Comparison of ENCODE assay signal across 8 cellular contexts in the genomic region with DNA sequence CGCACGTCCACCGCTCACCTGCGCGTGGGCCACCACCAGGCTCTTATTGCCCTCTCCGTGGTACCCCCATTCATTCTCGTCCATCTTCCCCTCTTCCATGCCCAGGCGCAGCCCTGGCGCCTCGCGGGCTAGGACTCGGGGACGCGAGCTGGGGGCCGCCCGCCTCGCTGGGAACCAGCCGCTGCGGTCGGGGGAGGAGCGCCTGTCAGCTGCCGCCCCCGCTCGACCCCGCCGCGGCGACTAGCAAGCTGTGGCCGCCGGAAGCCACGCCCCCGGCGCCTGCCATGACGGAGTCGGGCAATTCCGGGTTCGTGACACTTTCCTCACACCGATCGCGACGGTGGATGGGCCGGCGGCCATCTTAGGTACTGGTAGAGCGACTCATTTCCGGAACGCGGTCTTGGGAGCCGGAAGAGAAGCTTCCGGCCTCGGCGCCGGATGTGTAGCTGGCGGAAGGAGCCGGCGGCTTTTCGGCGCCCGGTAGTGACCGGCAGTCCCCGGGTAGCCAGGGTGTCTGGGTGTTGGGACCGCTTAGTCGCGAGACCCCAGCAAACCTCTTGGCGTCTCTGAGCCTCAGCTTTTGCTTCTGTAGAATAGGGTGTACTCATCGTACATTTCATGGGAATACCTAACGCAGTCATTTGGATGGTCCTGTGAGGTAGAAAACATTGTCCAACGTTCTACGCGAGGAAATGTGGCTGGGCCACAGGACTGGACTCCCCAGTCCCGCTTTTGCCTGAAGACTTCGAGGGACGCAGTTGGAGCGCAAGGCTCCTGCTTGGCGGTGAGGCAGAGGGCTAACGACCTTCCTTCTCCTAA. TPM values are rescaled to one million over a fixed set of nuclear protein-coding genes. Genes with fewer than 3 reads are reported as not detected.
DNase-seq lines count a peak whose midpoint lies in the region; ATAC-seq, FAIRE-seq and TF ChIP-seq lines count a peak whose summit lies in the region.

A gene with protein sequence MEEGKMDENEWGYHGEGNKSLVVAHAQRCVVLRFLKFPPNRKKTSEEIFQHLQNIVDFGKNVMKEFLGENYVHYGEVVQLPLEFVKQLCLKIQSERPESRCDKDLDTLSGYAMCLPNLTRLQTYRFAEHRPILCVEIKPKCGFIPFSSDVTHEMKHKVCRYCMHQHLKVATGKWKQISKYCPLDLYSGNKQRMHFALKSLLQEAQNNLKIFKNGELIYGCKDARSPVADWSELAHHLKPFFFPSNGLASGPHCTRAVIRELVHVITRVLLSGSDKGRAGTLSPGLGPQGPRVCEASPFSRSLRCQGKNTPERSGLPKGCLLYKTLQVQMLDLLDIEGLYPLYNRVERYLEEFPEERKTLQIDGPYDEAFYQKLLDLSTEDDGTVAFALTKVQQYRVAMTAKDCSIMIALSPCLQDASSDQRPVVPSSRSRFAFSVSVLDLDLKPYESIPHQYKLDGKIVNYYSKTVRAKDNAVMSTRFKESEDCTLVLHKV (minus strand): TSS at position 242 of the 819 bp plus-strand sequence. CDS start 143 bp downstream, at position 99.

- no peaks in the 10 kb centered on the region for H3K27me3 Mint-ChIP-seq in activated T-helper 2 cell treated with anti-CD3 and anti-CD28 coated beads, Interferon-gamma antibody, Interleukin-2, Interleukin-4, amounts not matched to agents 10 μg/mL and 5 μg/mL and 100 μg/mL, durations not matched to agents 14 hours and 24 hours and 36 hours (ENCODE audit: low read depth)
- H3K27me3 Mint-ChIP-seq in naive thymus-derived CD4-positive, alpha-beta T cell: no peaks in the 10 kb centered on the region
- no peaks in the 10 kb centered on the region for H3K27me3 Mint-ChIP-seq in stimulated activated memory B cell treated with anti-CD40 and anti-IgM and Interleukin-4, amounts not matched to agents 10 μg/mL and 1 μg/mL and 100 μg/mL, for 72 hours

- H3K36me3 ChIP-seq in fibroblast of lung (ENCODE audit: control insufficient read depth, insufficient read depth, low read length): peaks cover 4% of the 10 kb centered on the region
- H3K36me3 ChIP-seq in naive thymus-derived CD4-positive, alpha-beta T cell (ENCODE audit: control insufficient read depth in 2 of 3, insufficient read depth in 3 of 3, low read length in 3 of 3): peaks cover 0 to 21% (median 0%) of the 10 kb centered on the region in 3 experiments

- no peak for TF ChIP-seq CTCF in RWPE1 (conservative IDR thresholded peaks at IDR 0.05; ENCODE audit: low read depth)
- no peak for TF ChIP-seq CTCF in fibroblast of lung (conservative IDR thresholded peaks at IDR 0.05 in 1 of 2, IDR thresholded peaks at IDR 0.05 in 1 of 2; ENCODE audit: low read depth in 1 of 2, low read length in 2 of 2)

- peaks cover 40% of the 10 kb centered on the region for H3K79me2 ChIP-seq in fibroblast of lung (ENCODE audit: control insufficient read depth, insufficient read depth, low read length)

- no peaks in the 10 kb centered on the region for H4K20me1 ChIP-seq in fibroblast of lung (ENCODE audit: control insufficient read depth, extremely low read depth, insufficient read depth, low read length)

- TF ChIP-seq POLR2A in H54 (IDR thresholded peaks at IDR 0.05; ENCODE audit: low read depth, low read length): peak; percentile 52; the same call in 1 of the 2 replicates

- ATAC-seq in naive thymus-derived CD4-positive, alpha-beta T cell: peak; percentile 98
- ATAC-seq in stimulated activated memory B cell treated with anti-CD40 and anti-IgM and Interleukin-4, amounts not matched to agents 10 μg/mL and 1 μg/mL and 100 μg/mL, for 72 hours: peak; percentile 95

- intact Hi-C loops in activated T-helper 2 cell treated with anti-CD3 and anti-CD28 coated beads, Interferon-gamma antibody, Interleukin-2, Interleukin-4, amounts not matched to agents 10 μg/mL and 5 μg/mL and 100 μg/mL, durations not matched to agents 14 hours and 24 hours and 36 hours (cut with micrococcal nuclease): loop anchor here (1.0 to 5.0 kb wide), 6 partner anchors 37 to 555 kb away; a partner anchor contains a TSS
- intact Hi-C loops in naive thymus-derived CD4-positive, alpha-beta T cell (cut with micrococcal nuclease): loop anchor here (1.0 to 10.0 kb wide), 13 partner anchors 36 to 1496 kb away; a partner anchor contains a TSS

- H3K36me3 Mint-ChIP-seq in activated T-helper 2 cell treated with anti-CD3 and anti-CD28 coated beads, Interferon-gamma antibody, Interleukin-2, Interleukin-4, amounts not matched to agents 10 μg/mL and 5 μg/mL and 100 μg/mL, durations not matched to agents 14 hours and 24 hours and 36 hours (ENCODE audit: low read depth): peaks cover 27% of the 10 kb centered on the region
- peaks cover 0 to 12% (median 3%) of the 10 kb centered on the region in 5 donors for H3K36me3 Mint-ChIP-seq in naive thymus-derived CD4-positive, alpha-beta T cell
- peaks cover 25% of the 10 kb centered on the region for H3K36me3 Mint-ChIP-seq in stimulated activated memory B cell treated with anti-CD40 and anti-IgM and Interleukin-4, amounts not matched to agents 10 μg/mL and 1 μg/mL and 100 μg/mL, for 72 hours

- peak; percentile 99 for DNase-seq in ELF-1 (ENCODE audit: low read depth, low spot score)
- DNase-seq in H54 (ENCODE audit: insufficient read length, low spot score): peak; percentile 97
- peak; percentile 99 for DNase-seq in LoVo (ENCODE audit: low spot score)
- DNase-seq in RWPE1 (ENCODE audit: low spot score): peak; percentile 100
- peak; percentile 98 for DNase-seq in activated T-helper 2 cell treated with anti-CD3 and anti-CD28 coated beads, Interferon-gamma antibody, Interleukin-2, Interleukin-4, amounts not matched to agents 10 μg/mL and 5 μg/mL and 100 μg/mL, durations not matched to agents 14 hours and 24 hours and 36 hours (ENCODE audit: low spot score)
- DNase-seq in fibroblast of lung (ENCODE audit: low read depth in 2 of 2): peak; percentile 99
- peak; percentile 92 to 99 (median 96) for DNase-seq in naive thymus-derived CD4-positive, alpha-beta T cell

- FAIRE-seq in H54 (lab: Jason Lieb, UNC): peak; percentile 53

- H3K4me1 ChIP-seq in fibroblast of lung (ENCODE audit: control insufficient read depth, extremely low read depth, insufficient read depth, low read length): peaks cover 3% of the 10 kb centered on the region
- H3K4me1 ChIP-seq in naive thymus-derived CD4-positive, alpha-beta T cell (ENCODE audit: control insufficient read depth in 2 of 2, insufficient read depth in 2 of 2, low read length in 2 of 2): peaks cover 16 to 23% of the 10 kb centered on the region in 2 donors

- peak within 1 kb of the TSS; percentile 94 for H3K9ac ChIP-seq in fibroblast of lung (ENCODE audit: insufficient read depth, low read length)

- no peaks in the 10 kb centered on the region for H3K9me3 ChIP-seq in fibroblast of lung (ENCODE audit: control insufficient read depth, insufficient read depth, low read depth, low read length)
- no peaks in the 10 kb centered on the region for H3K9me3 ChIP-seq in naive thymus-derived CD4-positive, alpha-beta T cell (ENCODE audit: control insufficient read depth in 2 of 3, low read length in 3 of 3)

- POLR2A ChIA-PET in RWPE1 (lab: Yijun Ruan, JAX; ENCODE audit: low non-redundant PET): interaction anchor here (0.7 to 1.7 kb wide), 6 partner anchors 10 to 345 kb away, joined by 3 to 6 read pairs (median 5); a partner anchor contains a TSS
- POLR2A ChIA-PET in naive thymus-derived CD4-positive, alpha-beta T cell (lab: Charles Lee): interaction anchor here (0.6 to 2.5 kb wide), 13 partner anchors 28 to 912 kb away, joined by 3 to 25 read pairs (median 3); a partner anchor contains a TSS

- no peaks in the 10 kb centered on the region for H3K27me3 ChIP-seq in fibroblast of lung (ENCODE audit: control insufficient read depth, insufficient read depth, low read length)
- H3K27me3 ChIP-seq in naive thymus-derived CD4-positive, alpha-beta T cell (ENCODE audit: control insufficient read depth in 2 of 2, insufficient read depth in 2 of 2, low read length in 2 of 2): no peaks in the 10 kb centered on the region

- peak within 1 kb of the TSS; percentile 71 to 99 (median 84) for H3K4me3 ChIP-seq in fibroblast of lung (replicated peaks in 1 of 4; ENCODE audit: control extremely low read depth in 1 of 4, insufficient read depth in 1 of 4, low read depth in 3 of 4, low read length in 4 of 4)
- H3K4me3 ChIP-seq in naive thymus-derived CD4-positive, alpha-beta T cell (ENCODE audit: low read length): peak within 1 kb of the TSS; percentile 100

- CTCF ChIA-PET in RWPE1 (lab: Yijun Ruan, JAX): interaction anchor here (0.7 to 1.5 kb wide), 4 partner anchors 37 to 532 kb away, joined by 3 read pairs; no protein-coding TSS in a partner anchor
- CTCF ChIA-PET in naive thymus-derived CD4-positive, alpha-beta T cell (lab: Charles Lee): interaction anchor here (0.7 to 1.4 kb wide), 2 partner anchors 48 to 217 kb away, joined by 3 read pairs; no protein-coding TSS in a partner anchor

- peak within 1 kb of the TSS; percentile 82 for H2AFZ ChIP-seq in fibroblast of lung (ENCODE audit: low read length)

- peak within 1 kb of the TSS; percentile 81 for H3K27ac Mint-ChIP-seq in activated T-helper 2 cell treated with anti-CD3 and anti-CD28 coated beads, Interferon-gamma antibody, Interleukin-2, Interleukin-4, amounts not matched to agents 10 μg/mL and 5 μg/mL and 100 μg/mL, durations not matched to agents 14 hours and 24 hours and 36 hours
- H3K27ac Mint-ChIP-seq in naive thymus-derived CD4-positive, alpha-beta T cell: peak within 1 kb of the TSS; percentile 90 to 98 (median 95)
- H3K27ac Mint-ChIP-seq in stimulated activated memory B cell treated with anti-CD40 and anti-IgM and Interleukin-4, amounts not matched to agents 10 μg/mL and 1 μg/mL and 100 μg/mL, for 72 hours: peak within 1 kb of the TSS; percentile 87

- peak within 1 kb of the TSS; percentile 93 for H3K4me3 Mint-ChIP-seq in activated T-helper 2 cell treated with anti-CD3 and anti-CD28 coated beads, Interferon-gamma antibody, Interleukin-2, Interleukin-4, amounts not matched to agents 10 μg/mL and 5 μg/mL and 100 μg/mL, durations not matched to agents 14 hours and 24 hours and 36 hours (ENCODE audit: low read depth)
- peak within 1 kb of the TSS; percentile 83 to 98 (median 95) for H3K4me3 Mint-ChIP-seq in naive thymus-derived CD4-positive, alpha-beta T cell
- peak within 1 kb of the TSS; percentile 90 for H3K4me3 Mint-ChIP-seq in stimulated activated memory B cell treated with anti-CD40 and anti-IgM and Interleukin-4, amounts not matched to agents 10 μg/mL and 1 μg/mL and 100 μg/mL, for 72 hours

- peak within 1 kb of the TSS; percentile 73 for H3K4me2 ChIP-seq in fibroblast of lung (ENCODE audit: extremely low read depth, insufficient read depth, low read length)

- H3K27ac ChIP-seq in RWPE1: peak within 1 kb of the TSS; percentile 87
- peak within 1 kb of the TSS; percentile 95 for H3K27ac ChIP-seq in fibroblast of lung (ENCODE audit: insufficient read depth, low read length)
- peak within 1 kb of the TSS; percentile 91 for H3K27ac ChIP-seq in naive thymus-derived CD4-positive, alpha-beta T cell (ENCODE audit: low read depth, low read length)

- H3K4me1 Mint-ChIP-seq in activated T-helper 2 cell treated with anti-CD3 and anti-CD28 coated beads, Interferon-gamma antibody, Interleukin-2, Interleukin-4, amounts not matched to agents 10 μg/mL and 5 μg/mL and 100 μg/mL, durations not matched to agents 14 hours and 24 hours and 36 hours (ENCODE audit: low read depth): peaks cover 21% of the 10 kb centered on the region
- H3K4me1 Mint-ChIP-seq in naive thymus-derived CD4-positive, alpha-beta T cell: peaks cover 27 to 46% (median 36%) of the 10 kb centered on the region in 7 donors
- peaks cover 48% of the 10 kb centered on the region for H3K4me1 Mint-ChIP-seq in stimulated activated memory B cell treated with anti-CD40 and anti-IgM and Interleukin-4, amounts not matched to agents 10 μg/mL and 1 μg/mL and 100 μg/mL, for 72 hours

- H3K9me3 Mint-ChIP-seq in activated T-helper 2 cell treated with anti-CD3 and anti-CD28 coated beads, Interferon-gamma antibody, Interleukin-2, Interleukin-4, amounts not matched to agents 10 μg/mL and 5 μg/mL and 100 μg/mL, durations not matched to agents 14 hours and 24 hours and 36 hours: no peaks in the 10 kb centered on the region
- H3K9me3 Mint-ChIP-seq in naive thymus-derived CD4-positive, alpha-beta T cell: peaks cover 0 to 2% (median 0%) of the 10 kb centered on the region in 11 donors
- no peaks in the 10 kb centered on the region for H3K9me3 Mint-ChIP-seq in stimulated activated memory B cell treated with anti-CD40 and anti-IgM and Interleukin-4, amounts not matched to agents 10 μg/mL and 1 μg/mL and 100 μg/mL, for 72 hours

RNA-seq across cellular contexts. Expression of the gene that starts here (rescaled TPM):
- total RNA-seq in activated T-helper 2 cell treated with anti-CD3 and anti-CD28 coated beads, Interferon-gamma antibody, Interleukin-2, Interleukin-4, amounts not matched to agents 10 μg/mL and 5 μg/mL and 100 μg/mL, durations not matched to agents 14 hours and 24 hours and 36 hours: 11.5 and 14.8 TPM in 2 replicates
- total RNA-seq in fibroblast of lung: 7.7 and 11.1 TPM in 2 replicates
- polyA plus RNA-seq in fibroblast of lung: 16.4 and 18.5 TPM in 2 replicates
- polyA plus RNA-seq in fibroblast of lung (2012): 6.2 and 7.9 TPM in 2 replicates
- 36.6 and 64.1 TPM in 2 replicates for polyA minus RNA-seq in fibroblast of lung (ENCODE audit: low replicate concordance)
- 10 to 100 TPM in 1 of 5 experiments, 1 to 10 TPM in 4; 5.9 to 12.8 (median 7.4) TPM for total RNA-seq in naive thymus-derived CD4-positive, alpha-beta T cell
- polyA plus RNA-seq in naive thymus-derived CD4-positive, alpha-beta T cell: 1 to 10 TPM; 2.8 to 9.8 TPM

Comparison
In these comparisons a context has a peak if more than half of its experiments do, and no peak if none do; other contexts are left out.
1. Peak in every context shown above with its lines: DNase-seq, ATAC-seq, H3K4me3 ChIP-seq and H3K27ac ChIP-seq.